ENCODE assay signal across 15 cellular contexts in genomic region chr5:116377276-116378006, GRCh38.
DNase-seq lines count a peak whose midpoint lies in the region; ATAC-seq and TF ChIP-seq lines count a peak whose summit lies in the region.
"Had no signal": no experiment of that assay in that cellular context is flagged by ENCODE, and none has a peak within 500 bp of the region (broad histone marks: within the 10 kb centered on the region; RNA-seq: fewer than 3 reads in every experiment).

No MANE protein-coding gene starts in this region.

- H3K4me2 ChIP-seq in MM.1S (ENCODE audit: low read depth, low read length) (no peak overlapping the region), mesenchymal stem cell (ENCODE audit: low read length, poor library complexity, severe bottlenecking) (no peak overlapping the region)

- in situ Hi-C loops in gastrocnemius medialis (cut with MboI; ENCODE audit: low sequenced_read_pairs in 4 of 4) = no loop called here

- H3K9ac ChIP-seq in MM.1S (ENCODE audit: low read length) (no peak overlapping the region), mesenchymal stem cell (ENCODE audit: low read length) (no peak overlapping the region)

- H3K14ac ChIP-seq in mesenchymal stem cell (ENCODE audit: low read length in 2 of 2) = no peak overlapping the region

- no peaks in the 10 kb centered on the region for H3K9me2 ChIP-seq in MM.1S (replicated peaks; ENCODE audit: insufficient read depth, low read length)

- H3K4ac ChIP-seq in mesenchymal stem cell (ENCODE audit: low read depth in 1 of 2, low read length in 2 of 2) = no peak overlapping the region

- no peak overlapping the region for H3K4me3 ChIP-seq in MM.1S (ENCODE audit: low read length)
- no peak overlapping the region for H3K4me3 ChIP-seq in WERI-Rb-1 (ENCODE audit: low read depth, low read length)
- no peak overlapping the region for H3K4me3 ChIP-seq in mesenchymal stem cell (ENCODE audit: insufficient read depth in 1 of 2, low read depth in 1 of 2, low read length in 2 of 2)
- H3K4me3 ChIP-seq in gastrocnemius medialis = no peak overlapping the region
- no peak overlapping the region for H3K4me3 ChIP-seq in upper lobe of left lung
- H3K4me3 ChIP-seq: SK-N-MC had no signal

- no peak overlapping the region for H2BK120ac ChIP-seq in mesenchymal stem cell (ENCODE audit: low read depth, low read length)

- no peak for TF ChIP-seq POLR2A in gastrocnemius medialis (IDR thresholded peaks at IDR 0.05)
- TF ChIP-seq POLR2A in upper lobe of left lung (IDR thresholded peaks at IDR 0.05) = no peak

- no peaks in the 10 kb centered on the region for H3K36me3 ChIP-seq in MM.1S (replicated peaks; ENCODE audit: insufficient read depth, low read length)
- no peaks in the 10 kb centered on the region for H3K36me3 ChIP-seq in WERI-Rb-1
- no peaks in the 10 kb centered on the region for H3K36me3 ChIP-seq in mesenchymal stem cell (ENCODE audit: control insufficient read depth in 1 of 2, insufficient read depth in 2 of 2, low read depth in 1 of 2, low read length in 2 of 2)
- H3K36me3 ChIP-seq in gastrocnemius medialis = no peaks in the 10 kb centered on the region
- no peaks in the 10 kb centered on the region for H3K36me3 ChIP-seq in upper lobe of left lung

- no peaks in the 10 kb centered on the region for H3K79me1 ChIP-seq in mesenchymal stem cell (replicated peaks; ENCODE audit: low read length, poor library complexity, severe bottlenecking)

- no peak for TF ChIP-seq EP300 in upper lobe of left lung (IDR thresholded peaks at IDR 0.05)

- no peak overlapping the region for H4K91ac ChIP-seq in mesenchymal stem cell (ENCODE audit: low read length)

- intact Hi-C loops in gastrocnemius medialis (cut with DNase I; ENCODE audit: low total_unique reads) = loop anchor here (10.0 kb wide), 1 partner anchor 157 kb away; no protein-coding TSS in a partner anchor

- TF ChIP-seq CTCF in MM.1S (IDR thresholded peaks at IDR 0.05; ENCODE audit: low read length) (no peak), WERI-Rb-1 (IDR thresholded peaks at IDR 0.05; ENCODE audit: low read depth, low read length) (no peak), gastrocnemius medialis (IDR thresholded peaks at IDR 0.05 in 4 of 5, conservative IDR thresholded peaks at IDR 0.05 in 1 of 5) (no peak), upper lobe of left lung (IDR thresholded peaks at IDR 0.05) (no peak)

- no peak for ATAC-seq in gastrocnemius medialis
- ATAC-seq in GM21723 (IDR thresholded peaks at IDR 0.05; ENCODE audit: unreplicated experiment) = no peak
- ATAC-seq in upper lobe of left lung (ENCODE audit: low FRiP score in 2 of 2) = no peak

- no peak overlapping the region for H2AK5ac ChIP-seq in mesenchymal stem cell (ENCODE audit: low read length, severe bottlenecking)

- DNase-seq in MM.1S = peak; percentile 37
- peak; percentile 19 for DNase-seq in WERI-Rb-1
- no peak for DNase-seq in mesenchymal stem cell
- DNase-seq in gastrocnemius medialis = no peak
- DNase-seq in SIG-M5 treated with dmso at 0.1 percent for 504 hours (lab: John Stamatoyannopoulos, UW; ENCODE audit: unreplicated experiment) = no peak
- no peak for DNase-seq in upper lobe of left lung
- DNase-seq: Caco-2; CD4-positive, alpha-beta memory T cell; H9; HFFc6; NCI-H2029 treated with DMSO at 0.1 percent for 48 hours; NCI-H226; Right ventricle myocardium superior had no signal

- H3K4me1 ChIP-seq in MM.1S (ENCODE audit: low read length) (no peaks in the 10 kb centered on the region), mesenchymal stem cell (ENCODE audit: control insufficient read depth, insufficient read depth, low read depth, low read length) (peaks cover 8% of the 10 kb centered on the region), gastrocnemius medialis (peaks cover 61 to 69% of the 10 kb centered on the region in 2 donors), upper lobe of left lung (peaks cover 4 to 28% (median 9%) of the 10 kb centered on the region in 4 donors)
- H3K4me1 ChIP-seq: Caco-2 had no signal

- no peaks in the 10 kb centered on the region for H3K9me3 ChIP-seq in MM.1S (replicated peaks; ENCODE audit: insufficient read depth, low read length)
- H3K9me3 ChIP-seq in WERI-Rb-1 (ENCODE audit: severe bottlenecking) = no peaks in the 10 kb centered on the region
- H3K9me3 ChIP-seq in mesenchymal stem cell (ENCODE audit: control insufficient read depth, low read length) = no peaks in the 10 kb centered on the region
- no peaks in the 10 kb centered on the region for H3K9me3 ChIP-seq in gastrocnemius medialis
- no peaks in the 10 kb centered on the region for H3K9me3 ChIP-seq in upper lobe of left lung
- H3K9me3 ChIP-seq: Caco-2 had no signal

- H3F3A ChIP-seq in MM.1S (ENCODE audit: insufficient read depth, low read length) = no peaks in the 10 kb centered on the region

- no peaks in the 10 kb centered on the region for H3K27me3 ChIP-seq in MM.1S (replicated peaks; ENCODE audit: insufficient read depth, low read length)
- no peaks in the 10 kb centered on the region for H3K27me3 ChIP-seq in WERI-Rb-1 (ENCODE audit: insufficient read depth, low read depth, severe bottlenecking)
- H3K27me3 ChIP-seq in mesenchymal stem cell (ENCODE audit: control insufficient read depth in 1 of 2, insufficient read depth in 1 of 2, low read length in 2 of 2) = no peaks in the 10 kb centered on the region
- H3K27me3 ChIP-seq in gastrocnemius medialis = no peaks in the 10 kb centered on the region
- no peaks in the 10 kb centered on the region for H3K27me3 ChIP-seq in upper lobe of left lung

- H2BK12ac ChIP-seq in mesenchymal stem cell (ENCODE audit: low read length in 2 of 2) = no peak overlapping the region

- H4K20me1 ChIP-seq in MM.1S (ENCODE audit: insufficient read depth, low read length) = no peaks in the 10 kb centered on the region

- no peak overlapping the region for H2BK5ac ChIP-seq in mesenchymal stem cell (ENCODE audit: low read depth, low read length, poor library complexity, severe bottlenecking)

- H3K79me2 ChIP-seq in MM.1S (ENCODE audit: low read length) = no peaks in the 10 kb centered on the region

- no peak overlapping the region for H4K8ac ChIP-seq in mesenchymal stem cell (ENCODE audit: low read length)

- H3K23ac ChIP-seq in mesenchymal stem cell (ENCODE audit: low read length in 2 of 2) = no peak overlapping the region

- 93% methylated on average over 17 of the region's 18 CpGs for WGBS in mesenchymal stem cell
- WGBS in upper lobe of left lung, 2 donors = 94 to 95% methylated on average over 18 of the region's 18 CpGs

- H3K18ac ChIP-seq in mesenchymal stem cell (ENCODE audit: low read depth in 1 of 2, low read length in 2 of 2) = no peak overlapping the region

- H3K27ac ChIP-seq in MM.1S (ENCODE audit: low read length) (no peak overlapping the region), WERI-Rb-1 (peak overlapping the region; percentile 67), mesenchymal stem cell (ENCODE audit: low read length, poor library complexity, severe bottlenecking) (no peak overlapping the region), gastrocnemius medialis (peak overlapping the region in 3 of 4 donors; percentile 69 to 82 (median 72)), upper lobe of left lung (peak overlapping the region in 1 of 4 donors; percentile 46)
- H3K27ac ChIP-seq: SK-N-MC had no signal

- peak overlapping the region; percentile 30 for H2BK15ac ChIP-seq in mesenchymal stem cell (ENCODE audit: low read depth, poor library complexity, severe bottlenecking)

- H2AFZ ChIP-seq in MM.1S (ENCODE audit: low read length) = no peak overlapping the region
- no peak overlapping the region for H2AFZ ChIP-seq in mesenchymal stem cell (ENCODE audit: low read depth, low read length)

Comparison
In these comparisons a context has a peak if more than half of its experiments do, and no peak if none do; other contexts are left out.
1. DNase-seq: peak in MM.1S (single experiment) and WERI-Rb-1 (single experiment); none in mesenchymal stem cell (single experiment), gastrocnemius medialis (0 of 2), SIG-M5 treated with dmso at 0.1 percent for 504 hours (single experiment) and upper lobe of left lung (0 of 2).
2. H3K27ac ChIP-seq: peak in WERI-Rb-1 (single experiment) and gastrocnemius medialis (3 of 4); none in MM.1S (single experiment) and mesenchymal stem cell (single experiment).